In the genomic region with DNA sequence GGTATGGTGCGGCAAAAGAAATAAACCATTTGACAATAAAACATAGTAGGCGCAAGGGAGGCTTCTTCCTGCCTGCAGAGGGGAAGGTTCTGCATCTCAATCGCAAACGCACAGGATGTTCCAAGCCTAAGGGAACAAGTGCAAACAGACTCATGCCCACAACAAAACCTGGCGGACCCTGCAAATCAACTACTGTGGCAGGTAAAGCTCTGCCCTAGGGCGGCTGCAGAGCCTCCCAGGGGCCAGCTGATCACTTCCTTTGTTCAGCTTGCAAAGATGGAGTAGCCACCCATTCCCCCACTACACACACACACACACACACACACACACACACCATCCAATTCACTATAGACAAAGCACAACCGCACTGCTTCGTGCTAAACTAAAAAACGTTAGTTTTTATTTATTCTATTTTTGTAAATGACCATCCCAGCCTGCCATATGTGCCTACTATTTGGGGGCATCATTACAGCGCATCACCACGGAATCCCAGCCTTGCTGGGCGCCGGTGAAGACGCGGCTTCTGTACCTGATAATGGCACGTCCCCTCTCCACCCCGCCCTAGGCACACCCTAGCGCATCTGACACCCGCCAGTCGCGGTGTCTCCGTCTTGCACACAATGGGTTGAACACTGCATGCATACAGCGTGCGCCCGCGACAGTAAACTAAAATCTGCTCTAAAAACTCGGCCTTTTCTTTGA, we compare ENCODE assay signal across 9 cellular contexts. TPM values are rescaled to one million over a fixed set of nuclear protein-coding genes. Genes with fewer than 3 reads are reported as not detected.
A peak's percentile ranks its signal among the peaks of the same experiment; 100 is the strongest.
DNase-seq lines count a peak whose midpoint lies in the region; ATAC-seq and TF ChIP-seq lines count a peak whose summit lies in the region.
"Had no signal": no experiment of that assay in that cellular context is flagged by ENCODE, and none has a peak within 500 bp of the region (broad histone marks: within the 10 kb centered on the region; RNA-seq: fewer than 3 reads in every experiment).

No MANE protein-coding gene starts in this region.

- TF ChIP-seq CTCF in fibroblast of pulmonary artery (IDR thresholded peaks at IDR 0.05; ENCODE audit: low read length, missing control alignments) (no peak), psoas muscle (IDR thresholded peaks at IDR 0.05) (no peak)

- H3K4me1 ChIP-seq in psoas muscle: peaks cover 13% of the 10 kb centered on the region

- H3K9me3 ChIP-seq in psoas muscle: no peaks in the 10 kb centered on the region

- WGBS in psoas muscle, 3 donors: 28 to 32% (median 31%) methylated on average over 27 of the region's 27 CpGs

- H3K4me3 ChIP-seq in fibroblast of pulmonary artery (replicated peaks; ENCODE audit: low read depth, low read length) (peak overlapping the region; percentile 80), psoas muscle (peak overlapping the region; percentile 77)

- DNase-seq in Daoy (ENCODE audit: low read depth) (peak; percentile 19), NCI-H526 treated with DMSO at 0.1 percent for 48 hours (lab: John Stamatoyannopoulos, UW) (peak; percentile 75), fibroblast of pulmonary artery (ENCODE audit: low read depth) (no peak), psoas muscle (no peak), DMS114 treated with DMSO at 0.1 percent for 48 hours (lab: John Stamatoyannopoulos, UW; ENCODE audit: unreplicated experiment) (no peak), COLO829 (ENCODE audit: low spot score) (no peak)
- DNase-seq: activated CD4-positive, alpha-beta T cell treated with anti-CD3 and anti-CD28 coated beads, Interleukin-2, amount 50 U/mL, for 4 hours had no signal

- intact Hi-C loops in psoas muscle (cut with DNase I): loop anchor here (5.0 kb wide), 2 partner anchors 110 to 125 kb away; no protein-coding TSS in a partner anchor

- no peak overlapping the region for H3K27ac ChIP-seq in psoas muscle

- ATAC-seq in psoas muscle (no peak), GM19035 (IDR thresholded peaks at IDR 0.05; ENCODE audit: unreplicated experiment) (no peak), HG03135 (IDR thresholded peaks at IDR 0.05; ENCODE audit: unreplicated experiment) (no peak)

- H3K27me3 ChIP-seq in psoas muscle (ENCODE audit: insufficient read depth in 3 of 3, low read length in 2 of 3): peaks cover 0 to 8% (median 0%) of the 10 kb centered on the region in 3 donors

- H3K36me3 ChIP-seq in psoas muscle (ENCODE audit: insufficient read depth in 1 of 2, low read depth in 1 of 2): no peaks in the 10 kb centered on the region

RNA-seq across cellular contexts. Expression of a gene that starts 57.6 kb away (rescaled TPM):
- total RNA-seq in Daoy (2014; rRNA removed; shearing (Covaris generic)): 133 and 141 TPM in 2 replicates
- 10 to 100 TPM; 18.0 to 58.5 (median 38.4) TPM for total RNA-seq in psoas muscle
- polyA plus RNA-seq in psoas muscle: 10 to 100 TPM in 2 of 3 donors, 1 to 10 TPM in 1; 8.8 to 15.0 (median 13.5) TPM

Comparison
In these comparisons a context has a peak if more than half of its experiments do, and no peak if none do; other contexts are left out.
1. DNase-seq: peak in Daoy (single experiment) and NCI-H526 treated with DMSO at 0.1 percent for 48 hours (single experiment); none in fibroblast of pulmonary artery (single experiment), psoas muscle (0 of 2), DMS114 treated with DMSO at 0.1 percent for 48 hours (single experiment) and COLO829 (single experiment).